8 cellular contexts compared by ENCODE assay signal in the genomic region with DNA sequence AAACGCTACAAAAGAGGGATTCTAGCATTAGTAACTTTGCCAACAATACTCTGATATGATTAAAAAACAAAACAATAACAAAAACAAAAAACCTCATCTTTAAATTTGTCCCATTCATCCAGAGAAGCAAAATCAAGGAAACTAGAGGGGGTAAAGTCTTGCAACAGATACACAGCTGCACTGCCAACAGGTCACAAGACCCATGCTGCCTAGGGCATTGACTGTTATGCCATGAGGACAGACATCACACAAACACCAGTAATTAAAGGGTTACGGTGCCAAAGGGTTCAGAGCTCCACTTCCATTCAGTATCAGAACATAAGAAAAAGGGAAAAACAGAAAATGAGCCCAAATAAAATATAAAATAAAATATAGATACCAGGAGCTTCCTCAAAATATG. TPM values are rescaled to one million over a fixed set of nuclear protein-coding genes. Genes with fewer than 3 reads are reported as not detected.
DNase-seq lines count a peak whose midpoint lies in the region; ATAC-seq and TF ChIP-seq lines count a peak whose summit lies in the region.

No MANE protein-coding gene starts in this region.

- intact Hi-C loops in IMR-90 (cut with micrococcal nuclease) = no loop called here
- intact Hi-C loops in naive thymus-derived CD4-positive, alpha-beta T cell (cut with micrococcal nuclease) = loop anchor here in 1 of 2 donors (2.0 to 5.0 kb wide), 3 partner anchors 93 to 162 kb away; no protein-coding TSS in a partner anchor

- H2BK12ac ChIP-seq in neuronal stem cell (ENCODE audit: low read length) = no peak overlapping the region

- H3K27ac ChIP-seq in IMR-90 (ENCODE audit: insufficient read depth, low read length) (no peak overlapping the region), neuronal stem cell (replicated peaks; ENCODE audit: low read length) (no peak overlapping the region)
- no peak overlapping the region for H3K27ac ChIP-seq in naive thymus-derived CD4-positive, alpha-beta T cell (ENCODE audit: low read depth, low read length)

- peaks cover 0 to 61% of the 10 kb centered on the region in 2 experiments; a peak in 3 of 4 replicates for H3K79me1 ChIP-seq in IMR-90 (ENCODE audit: low read depth in 1 of 2, low read length in 2 of 2)
- H3K79me1 ChIP-seq in neuronal stem cell (ENCODE audit: low read depth, low read length) = peaks cover 12% of the 10 kb centered on the region

- no peak overlapping the region for H4K91ac ChIP-seq in IMR-90 (ENCODE audit: insufficient read depth, low read depth, low read length)
- H4K91ac ChIP-seq in neuronal stem cell (ENCODE audit: low read depth, low read length, poor library complexity) = no peak overlapping the region

- peak overlapping the region in 4 of 5 experiments; percentile 46 to 88 (median 74) for H3K27ac Mint-ChIP-seq in brain
- peak overlapping the region in 6 of 9 donors; percentile 38 to 90 (median 55) for H3K27ac Mint-ChIP-seq in naive thymus-derived CD4-positive, alpha-beta T cell

- WGBS in IMR-90 (ENCODE audit: extremely low coverage in 2 of 2, insufficient read length in 1 of 2), 2 experiments = no CpG with 5 or more reads among the region's 2 CpGs
- WGBS in neuronal stem cell (ENCODE audit: extremely low coverage in 2 of 2, insufficient read length in 2 of 2, insufficient replicate concordance in 1 of 2), 2 donors = no CpG with 5 or more reads among the region's 2 CpGs

- H2AK9ac ChIP-seq in IMR-90 (replicated peaks; ENCODE audit: low read depth, low read length, poor library complexity) = no peak overlapping the region

- peak overlapping the region; percentile 95 to 100 (median 99) for H3K4me3 Mint-ChIP-seq in brain
- H3K4me3 Mint-ChIP-seq in naive thymus-derived CD4-positive, alpha-beta T cell = peak overlapping the region; percentile 70 to 100 (median 86)

- no peak for TF ChIP-seq POLR2A in IMR-90 (IDR thresholded peaks at IDR 0.05; ENCODE audit: low read depth, low read length)

- no peak overlapping the region for H4K5ac ChIP-seq in IMR-90 (ENCODE audit: low read depth, low read length)

- TF ChIP-seq RAD21 in IMR-90 (IDR thresholded peaks at IDR 0.05; ENCODE audit: low read length) = no peak

- in situ Hi-C loops in IMR-90 (cut with MboI; ENCODE audit: low sequenced_read_pairs) = no loop called here

- H3K56ac ChIP-seq in IMR-90 (ENCODE audit: extremely low read depth, insufficient read depth, low read length) = no peak overlapping the region

- peaks cover 50% of the 10 kb centered on the region for H3K4me1 Mint-ChIP-seq in brain
- H3K4me1 Mint-ChIP-seq in naive thymus-derived CD4-positive, alpha-beta T cell = peaks cover 34 to 65% (median 56%) of the 10 kb centered on the region in 7 donors

- H2AFZ ChIP-seq in IMR-90 (replicated peaks; ENCODE audit: low read length, poor library complexity) (no peak overlapping the region), neuronal stem cell (ENCODE audit: low read length) (no peak overlapping the region)

- H3K27me3 ChIP-seq in IMR-90 (ENCODE audit: control insufficient read depth, insufficient read depth, low read length) = no peaks in the 10 kb centered on the region
- no peaks in the 10 kb centered on the region for H3K27me3 ChIP-seq in naive thymus-derived CD4-positive, alpha-beta T cell (ENCODE audit: control insufficient read depth in 2 of 2, insufficient read depth in 2 of 2, low read length in 2 of 2)
- H3K27me3 ChIP-seq in neuronal stem cell (ENCODE audit: control insufficient read depth in 3 of 3, insufficient read depth in 3 of 3, low read depth in 1 of 3, low read length in 3 of 3) = peaks cover 0 to 2% (median 0%) of the 10 kb centered on the region in 3 experiments

- H3K4me3 ChIP-seq in IMR-90 (ENCODE audit: insufficient read depth, low read depth, low read length) (peak overlapping the region; percentile 7; the same call in 1 of the 2 replicates), neuronal stem cell (ENCODE audit: low read length in 2 of 2) (peak overlapping the region in 1 of 2 donors; percentile 78)
- H3K4me3 ChIP-seq in naive thymus-derived CD4-positive, alpha-beta T cell (ENCODE audit: low read length) = no peak overlapping the region

- H3K9me1 ChIP-seq in IMR-90 (ENCODE audit: insufficient read depth, low read length) = peaks cover 19% of the 10 kb centered on the region

- BruUV-seq in IMR-90 (replicated peaks; lab: Mats Ljungman, UMichigan) = no TSS peak

- H3K14ac ChIP-seq in IMR-90 (replicated peaks; ENCODE audit: low read depth, low read length) = peak overlapping the region; percentile 24
- no peak overlapping the region for H3K14ac ChIP-seq in neuronal stem cell (ENCODE audit: low read length)

- no peak overlapping the region for H2AK5ac ChIP-seq in IMR-90 (ENCODE audit: low read depth, low read length)
- no peak overlapping the region for H2AK5ac ChIP-seq in neuronal stem cell (ENCODE audit: low read depth, low read length)

- H3K23ac ChIP-seq in IMR-90 (ENCODE audit: low read depth, low read length) = peak overlapping the region; percentile 44; the same call in 1 of the 2 replicates
- H3K23ac ChIP-seq in neuronal stem cell (ENCODE audit: low read depth, low read length, poor library complexity) = no peak overlapping the region

- peaks cover 16% of the 10 kb centered on the region for H3K36me3 Mint-ChIP-seq in brain
- H3K36me3 Mint-ChIP-seq in naive thymus-derived CD4-positive, alpha-beta T cell = peaks cover 0 to 8% (median 4%) of the 10 kb centered on the region in 5 donors

- H3K9ac ChIP-seq in IMR-90 (ENCODE audit: low read depth, low read length) (peak overlapping the region; percentile 36; the same call in 1 of the 2 replicates), neuronal stem cell (ENCODE audit: low read depth, low read length, poor library complexity) (no peak overlapping the region)

- H2BK120ac ChIP-seq in IMR-90 (ENCODE audit: low read depth, low read length) = no peak overlapping the region
- H2BK120ac ChIP-seq in neuronal stem cell (ENCODE audit: low read depth, low read length) = no peak overlapping the region

- POLR2A ChIA-PET in IMR-90 (lab: Charles Lee; ENCODE audit: unreplicated experiment) = no interaction called here
- POLR2A ChIA-PET in naive thymus-derived CD4-positive, alpha-beta T cell (lab: Charles Lee) = interaction anchor here (1.3 kb wide), 1 partner anchor 22 kb away, joined by 6 read pairs; no protein-coding TSS in a partner anchor

- H3K36me3 ChIP-seq in IMR-90 (ENCODE audit: control insufficient read depth, insufficient read depth, low read length) = peaks cover 2% of the 10 kb centered on the region; the same call in 1 of the 2 replicates
- peaks cover 0 to 4% (median 0%) of the 10 kb centered on the region in 3 experiments for H3K36me3 ChIP-seq in naive thymus-derived CD4-positive, alpha-beta T cell (ENCODE audit: control insufficient read depth in 2 of 3, insufficient read depth in 3 of 3, low read length in 3 of 3)
- peaks cover 0 to 5% of the 10 kb centered on the region in 2 donors for H3K36me3 ChIP-seq in neuronal stem cell (replicated peaks in 1 of 2; ENCODE audit: control insufficient read depth in 2 of 2, insufficient read depth in 2 of 2, low read length in 2 of 2)

- H2BK5ac ChIP-seq in IMR-90 (ENCODE audit: low read depth, low read length, poor library complexity, severe bottlenecking) (no peak overlapping the region), neuronal stem cell (ENCODE audit: low read length) (no peak overlapping the region)

- CTCF ChIA-PET in IMR-90 (lab: Yijun Ruan, JAX) = interaction anchor here (1.1 kb wide), 1 partner anchor 108 kb away, joined by 3 read pairs; no protein-coding TSS in a partner anchor
- CTCF ChIA-PET in naive thymus-derived CD4-positive, alpha-beta T cell (lab: Charles Lee) = no interaction called here

- H4K8ac ChIP-seq in IMR-90 (ENCODE audit: low read depth in 2 of 2, low read length in 2 of 2) (no peak overlapping the region), neuronal stem cell (ENCODE audit: low read depth, low read length) (no peak overlapping the region)

- H3K18ac ChIP-seq in IMR-90 (ENCODE audit: low read depth, low read length) = no peak overlapping the region
- no peak overlapping the region for H3K18ac ChIP-seq in neuronal stem cell (ENCODE audit: low read length)

- peaks cover 7% of the 10 kb centered on the region for H3K4me1 ChIP-seq in IMR-90 (ENCODE audit: control insufficient read depth, insufficient read depth, low read length)
- H3K4me1 ChIP-seq in naive thymus-derived CD4-positive, alpha-beta T cell (ENCODE audit: control insufficient read depth in 2 of 2, insufficient read depth in 2 of 2, low read length in 2 of 2) = peaks cover 26 to 33% of the 10 kb centered on the region in 2 donors
- H3K4me1 ChIP-seq in neuronal stem cell (ENCODE audit: control insufficient read depth in 2 of 2, insufficient read depth in 1 of 2, low read depth in 1 of 2, low read length in 2 of 2) = peaks cover 4 to 10% of the 10 kb centered on the region in 2 donors

- H2BK20ac ChIP-seq in IMR-90 (ENCODE audit: low read depth, low read length) = no peak overlapping the region

- H2BK15ac ChIP-seq in IMR-90 (ENCODE audit: low read depth, low read length) (no peak overlapping the region), neuronal stem cell (ENCODE audit: low read length) (no peak overlapping the region)

- H3K4ac ChIP-seq in IMR-90 (ENCODE audit: low read depth, low read length) (0 out of 2 replicates have a peak overlapping the region, but pooled peaks have one; percentile 4), neuronal stem cell (ENCODE audit: low read length) (no peak overlapping the region)

- H3K9me3 Mint-ChIP-seq in brain = peaks cover 0 to 3% (median 0%) of the 10 kb centered on the region in 5 experiments
- no peaks in the 10 kb centered on the region for H3K9me3 Mint-ChIP-seq in naive thymus-derived CD4-positive, alpha-beta T cell

- H3K4me2 ChIP-seq in IMR-90 (ENCODE audit: low read depth, low read length) (peak overlapping the region; percentile 64), neuronal stem cell (ENCODE audit: insufficient read depth, low read length, poor library complexity, severe bottlenecking) (no peak overlapping the region)

- ATAC-seq in IMR-90 (ENCODE audit: low read depth) (no peak), GM19351 (IDR thresholded peaks at IDR 0.05; ENCODE audit: unreplicated experiment) (no peak), HG03565 (IDR thresholded peaks at IDR 0.05; ENCODE audit: unreplicated experiment) (no peak)
- no peak for ATAC-seq in naive thymus-derived CD4-positive, alpha-beta T cell

- peaks cover 60% of the 10 kb centered on the region for H4K20me1 ChIP-seq in IMR-90 (ENCODE audit: insufficient read depth, low read length)

- dilution Hi-C loops in IMR-90 (cut with HindIII; ENCODE audit: low sequenced_read_pairs, unreplicated experiment) = no loop called here

- H3K9me3 ChIP-seq in IMR-90 (ENCODE audit: control insufficient read depth, insufficient read depth, low read length) (no peaks in the 10 kb centered on the region), neuronal stem cell (replicated peaks in 1 of 2; ENCODE audit: control insufficient read depth in 2 of 2, insufficient read depth in 1 of 2, low read depth in 1 of 2, low read length in 2 of 2) (no peaks in the 10 kb centered on the region)
- H3K9me3 ChIP-seq in naive thymus-derived CD4-positive, alpha-beta T cell (ENCODE audit: control insufficient read depth in 2 of 3, low read length in 3 of 3) = no peaks in the 10 kb centered on the region

- TF ChIP-seq CTCF in IMR-90 (conservative IDR thresholded peaks at IDR 0.05; ENCODE audit: low read depth, low read length) (no peak), brain (conservative IDR thresholded peaks at IDR 0.05) (no peak)

- peaks cover 4% of the 10 kb centered on the region for H3K27me3 Mint-ChIP-seq in brain
- H3K27me3 Mint-ChIP-seq in naive thymus-derived CD4-positive, alpha-beta T cell = no peaks in the 10 kb centered on the region

- DNase-seq in CD1c-positive myeloid dendritic cell (ENCODE audit: extremely low spot score) (peak; percentile 35), IMR-90 (no peak), neuronal stem cell (ENCODE audit: low spot score) (no peak)
- DNase-seq in naive thymus-derived CD4-positive, alpha-beta T cell = no peak
- DNase-seq in stimulated activated CD4-positive, alpha-beta T cell treated with anti-CD3 and anti-CD28 coated beads, Interleukin-12 subunit alpha, Interleukin-12 subunit beta, amount 100 ng/mL, for 4 hours = no peak

RNA-seq across cellular contexts. Expression of gene TBC1D20, which starts 1.6 kb away (rescaled TPM):
- 36.7 and 42.8 TPM in 2 replicates for total RNA-seq in IMR-90 (2012; rRNA removed)
- polyA plus RNA-seq in IMR-90 (2012; rRNA removed) = 38.2 and 39.1 TPM in 2 replicates
- 30.1 and 37.7 TPM in 2 replicates for polyA plus RNA-seq in IMR-90 (2012; cell fraction: cytosol; rRNA removed)
- polyA plus RNA-seq in IMR-90 (2012; cell fraction: nucleus; rRNA removed; ENCODE audit: low replicate concordance) = 39.4 and 49.4 TPM in 2 replicates
- polyA plus RNA-seq in brain (ENCODE audit: insufficient read depth, low read depth, low replicate concordance) = 32.2 TPM
- 10 to 100 TPM; 26.3 to 45.7 (median 35.4) TPM for total RNA-seq in naive thymus-derived CD4-positive, alpha-beta T cell
- polyA plus RNA-seq in naive thymus-derived CD4-positive, alpha-beta T cell = 10 to 100 TPM; 19.9 to 24.3 TPM
- 18.3 TPM for polyA plus RNA-seq in neuronal stem cell (2013, experiment 1 of 2)
- polyA plus RNA-seq in neuronal stem cell (2013, experiment 2 of 2) = 18.9 TPM

RNA-seq across cellular contexts. Expression of gene RBCK1, which starts 52.6 kb away (rescaled TPM):
- total RNA-seq in IMR-90 (2012; rRNA removed) = 29.2 and 29.9 TPM in 2 replicates
- polyA plus RNA-seq in IMR-90 (2012; rRNA removed) = 84.2 and 89.4 TPM in 2 replicates
- polyA plus RNA-seq in IMR-90 (2012; cell fraction: cytosol; rRNA removed) = 51.3 and 95.8 TPM in 2 replicates
- 154 and 323 TPM in 2 replicates for polyA plus RNA-seq in IMR-90 (2012; cell fraction: nucleus; rRNA removed; ENCODE audit: low replicate concordance)
- 63.0 TPM for polyA plus RNA-seq in brain (ENCODE audit: insufficient read depth, low read depth, low replicate concordance)
- total RNA-seq in naive thymus-derived CD4-positive, alpha-beta T cell = 100 to 1,000 TPM in 1 of 5 experiments, 10 to 100 TPM in 4; 70.3 to 153 (median 96.9) TPM
- 10 to 100 TPM; 80.1 to 98.1 TPM for polyA plus RNA-seq in naive thymus-derived CD4-positive, alpha-beta T cell
- 33.0 TPM for polyA plus RNA-seq in neuronal stem cell (2013, experiment 1 of 2)
- 31.6 TPM for polyA plus RNA-seq in neuronal stem cell (2013, experiment 2 of 2)
